20 cellular contexts compared by ENCODE assay signal in the genomic region with DNA sequence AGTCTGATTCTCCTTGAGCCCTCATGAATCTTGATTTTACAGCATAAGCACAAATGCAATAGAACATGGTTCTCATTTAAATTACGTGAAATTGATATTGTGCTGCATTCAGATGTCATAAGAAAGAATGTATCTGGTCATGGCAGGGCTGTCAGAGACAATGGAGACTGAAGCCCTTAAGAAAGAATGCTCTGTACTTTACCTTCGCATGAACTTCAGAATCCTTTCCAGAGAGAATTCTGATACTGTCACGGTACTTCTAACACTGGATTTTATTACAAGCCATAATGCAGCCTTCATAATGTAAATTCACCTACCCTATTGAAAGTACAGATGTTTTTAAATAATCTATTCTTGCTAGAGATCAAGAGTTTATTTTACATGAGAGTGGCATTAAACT.
DNase-seq lines count a peak whose midpoint lies in the region; ATAC-seq and TF ChIP-seq lines count a peak whose summit lies in the region.
"Had no signal": no experiment of that assay in that cellular context is flagged by ENCODE, and none has a peak within 500 bp of the region (broad histone marks: within the 10 kb centered on the region; RNA-seq: fewer than 3 reads in every experiment).

No MANE protein-coding gene starts in this region.

- no peak for ATAC-seq in HG02885 (IDR thresholded peaks at IDR 0.05; ENCODE audit: poor library complexity, unreplicated experiment)
- ATAC-seq: A549 had no signal

- no peaks in the 10 kb centered on the region for H3K4me1 Mint-ChIP-seq in Calu3 (ENCODE audit: low read depth, unreplicated experiment)
- H3K4me1 Mint-ChIP-seq: CD14-positive monocyte; CD8-positive, alpha-beta memory T cell had no signal

- H3K4me3 ChIP-seq in HAP-1 (no peak overlapping the region), neuron (ENCODE audit: low read length) (no peak overlapping the region)
- H3K4me3 ChIP-seq: A549; BLaER1 treated with 17β-estradiol and CSF1 and Interleukin-3, amounts not matched to agents 10 nM and 100 nM had no signal

- TF ChIP-seq CTCF in Calu3 (IDR thresholded peaks at IDR 0.05; ENCODE audit: unreplicated experiment) = no peak

- in situ Hi-C loops in HAP-1 (cut with MboI; ENCODE audit: low sequenced_read_pairs) = no loop called here

- H3K4me3 Mint-ChIP-seq in Calu3 (ENCODE audit: low read depth, unreplicated experiment) = no peak overlapping the region
- H3K4me3 Mint-ChIP-seq: CD14-positive monocyte; CD4-positive, alpha-beta T cell; CD8-positive, alpha-beta memory T cell had no signal

- H3K27ac Mint-ChIP-seq in Calu3 (ENCODE audit: unreplicated experiment) = no peak overlapping the region
- H3K27ac Mint-ChIP-seq: CD14-positive monocyte; CD4-positive, alpha-beta T cell; CD8-positive, alpha-beta memory T cell had no signal

- H3K4me1 ChIP-seq in HAP-1 (peaks cover 15% of the 10 kb centered on the region), neuron (ENCODE audit: insufficient read depth, low read length) (peaks cover 5% of the 10 kb centered on the region)
- H3K4me1 ChIP-seq: A549; BE2C; BLaER1 treated with 17β-estradiol and CSF1 and Interleukin-3, amounts not matched to agents 10 nM and 100 nM had no signal

- H3K27me3 Mint-ChIP-seq in Calu3 (ENCODE audit: unreplicated experiment) = no peaks in the 10 kb centered on the region
- H3K27me3 Mint-ChIP-seq: CD4-positive, alpha-beta T cell; CD8-positive, alpha-beta memory T cell had no signal

- no peaks in the 10 kb centered on the region for H3K36me3 Mint-ChIP-seq in Calu3 (ENCODE audit: insufficient read depth, unreplicated experiment)
- H3K36me3 Mint-ChIP-seq: CD14-positive monocyte; CD8-positive, alpha-beta memory T cell had no signal

- DNase-seq in NCI-H1694 treated with DMSO at 0.1 percent for 48 hours (lab: John Stamatoyannopoulos, UW) = peak; percentile 13
- DNase-seq in NCI-H1694 (lab: John Stamatoyannopoulos, UW) = no peak
- DNase-seq in HAP-1 (ENCODE audit: low spot score in 2 of 2) = peak; percentile 28 to 92
- no peak for DNase-seq in Calu3
- DNase-seq: 8988T; ACHN; AML-193; BE2C; CD4-positive, alpha-beta T cell; CD8-positive, alpha-beta memory T cell; DMS53; DMS79 treated with DMSO at 0.1 percent for 48 hours; GF-D8; GOT3; HCEC 1CT had no signal

- no TSS peak for BruUV-seq in Calu3 (replicated peaks; lab: Mats Ljungman, UMichigan)

- H3K9me3 ChIP-seq in HAP-1 = no peaks in the 10 kb centered on the region
- H3K9me3 ChIP-seq in neuron (ENCODE audit: low read length) = no peaks in the 10 kb centered on the region
- H3K9me3 ChIP-seq: A549, BE2C had no signal

- CTCF ChIA-PET in Calu3 (lab: Charles Lee) = no interaction called here

- peak overlapping the region; percentile 54 for H2AFZ ChIP-seq in neuron (ENCODE audit: low read depth, low read length)

- H3K9me3 Mint-ChIP-seq in Calu3 (ENCODE audit: low read depth, unreplicated experiment) = peaks cover 5% of the 10 kb centered on the region

- intact Hi-C loops in Calu3 (cut with micrococcal nuclease; ENCODE audit: unreplicated experiment) = no loop called here

- no peaks in the 10 kb centered on the region for H3K27me3 ChIP-seq in HAP-1 (ENCODE audit: low read depth)
- H3K27me3 ChIP-seq in neuron (ENCODE audit: insufficient read depth, low read length) = no peaks in the 10 kb centered on the region
- H3K27me3 ChIP-seq: BE2C; BLaER1 treated with 17β-estradiol and CSF1 and Interleukin-3, amounts not matched to agents 10 nM and 100 nM had no signal

- no peaks in the 10 kb centered on the region for H3K36me3 ChIP-seq in HAP-1 (replicated peaks)
- no peaks in the 10 kb centered on the region for H3K36me3 ChIP-seq in neuron (ENCODE audit: insufficient read depth, low read length)
- H3K36me3 ChIP-seq: BE2C; BLaER1 treated with 17β-estradiol and CSF1 and Interleukin-3, amounts not matched to agents 10 nM and 100 nM had no signal

Comparison
In these comparisons a context has a peak if more than half of its experiments do, and no peak if none do; other contexts are left out.
1. DNase-seq: peak in NCI-H1694 treated with DMSO at 0.1 percent for 48 hours (single experiment) and HAP-1 (2 of 2); none in NCI-H1694 (single experiment) and Calu3 (single experiment).